ENCODE assay signal across 8 cellular contexts in genomic region chr10:31759124-31759798, GRCh38.
DNase-seq lines count a peak whose midpoint lies in the region; ATAC-seq and TF ChIP-seq lines count a peak whose summit lies in the region.

No MANE protein-coding gene starts in this region.

- peak overlapping the region; percentile 88 for H3K4me3 Mint-ChIP-seq in chondrocyte (ENCODE audit: unreplicated experiment)

- H3K9me3 Mint-ChIP-seq in chondrocyte (ENCODE audit: low read depth), result no peaks in the 10 kb centered on the region

- DNase-seq in chondrocyte (ENCODE audit: low spot score), result no peak
- DNase-seq in stimulated activated CD4-positive, alpha-beta T cell treated with anti-CD3 and anti-CD28 coated beads, Interleukin-4, amount 100 ng/mL, for 4 hours, result peak; percentile 57 to 86

- TF ChIP-seq CTCF in C4-2B (conservative IDR thresholded peaks at IDR 0.05), result no peak
- no peak for TF ChIP-seq CTCF in chondrocyte (IDR thresholded peaks at IDR 0.05)
- no peak for TF ChIP-seq CTCF in liver (IDR thresholded peaks at IDR 0.05; ENCODE audit: low read depth, low read length, missing input control)

- H3K4me1 Mint-ChIP-seq in chondrocyte (ENCODE audit: low read depth), result peaks cover 47% of the 10 kb centered on the region

- peaks cover 3 to 38% (median 27%) of the 10 kb centered on the region in 4 donors for H3K4me1 ChIP-seq in liver (ENCODE audit: control insufficient read depth in 4 of 4, insufficient read depth in 4 of 4, low read length in 3 of 4)

- H3K27me3 ChIP-seq in liver (ENCODE audit: control insufficient read depth in 4 of 4, insufficient read depth in 4 of 4, low read length in 3 of 4), result no peaks in the 10 kb centered on the region

- WGBS in liver, result 1% methylated on average over 36 of the region's 36 CpGs

- H3K27ac Mint-ChIP-seq in chondrocyte (ENCODE audit: unreplicated experiment), result peak overlapping the region; percentile 93

- H3K27ac ChIP-seq in C4-2B (peak overlapping the region; percentile 84), KOPT-K1 (ENCODE audit: low read depth, low read length, poor library complexity, severe bottlenecking) (peak overlapping the region; percentile 71), liver (ENCODE audit: low read depth in 1 of 2, low read length in 2 of 2) (peak overlapping the region; percentile 98 to 99)

- peak; percentile 36 to 37 for ATAC-seq in activated CD4-positive, CD25-positive, alpha-beta regulatory T cell treated with anti-CD3 and anti-CD28 coated beads, Interleukin-2, amount 50 U/mL, for 24 hours
- ATAC-seq in HG03159 (IDR thresholded peaks at IDR 0.05; ENCODE audit: unreplicated experiment) (no peak), HG03469 (IDR thresholded peaks at IDR 0.05; ENCODE audit: unreplicated experiment) (no peak)

- peak; percentile 14 to 24 for TF ChIP-seq RAD21 in liver (IDR thresholded peaks at IDR 0.05)

- no peaks in the 10 kb centered on the region for H3K27me3 Mint-ChIP-seq in chondrocyte (ENCODE audit: low read depth)

- H3K36me3 Mint-ChIP-seq in chondrocyte (ENCODE audit: low read depth), result no peaks in the 10 kb centered on the region

- H3K9ac ChIP-seq in liver (ENCODE audit: low read depth in 1 of 2, low read length in 2 of 2), result peak overlapping the region; percentile 72 to 91

- H3K4me3 ChIP-seq in liver (ENCODE audit: low read depth in 1 of 3, low read length in 3 of 3), result peak overlapping the region; percentile 85 to 97 (median 92)

- H3K36me3 ChIP-seq in KOPT-K1 (ENCODE audit: insufficient read depth, low read length), result no peaks in the 10 kb centered on the region
- no peaks in the 10 kb centered on the region for H3K36me3 ChIP-seq in liver (ENCODE audit: control insufficient read depth in 4 of 4, insufficient read depth in 3 of 4, low read depth in 1 of 4, low read length in 3 of 4)

- no peaks in the 10 kb centered on the region for H3K9me3 ChIP-seq in KOPT-K1 (ENCODE audit: insufficient read depth, low read length, poor library complexity, severe bottlenecking)
- H3K9me3 ChIP-seq in liver (ENCODE audit: control insufficient read depth in 4 of 4, low read length in 3 of 4), result no peaks in the 10 kb centered on the region

TF ChIP-seq in liver, 16 proteins besides CTCF, POLR2A, EP300 and RAD21:
- peak; percentile 18 to 70 for TF ChIP-seq EGR1 (IDR thresholded peaks at IDR 0.05; ENCODE audit: low read depth in 2 of 2)
- peak; percentile 55 for TF ChIP-seq FOXA2 (IDR thresholded peaks at IDR 0.05)
- peak; percentile 90 for TF ChIP-seq NR2F2 (IDR thresholded peaks at IDR 0.05)
- TF ChIP-seq HNF4A (conservative IDR thresholded peaks at IDR 0.05), result peak; percentile 89 to 90
- peak; percentile 49 for TF ChIP-seq TAF1 (conservative IDR thresholded peaks at IDR 0.05)
- TF ChIP-seq GABPA (IDR thresholded peaks at IDR 0.05 in 1 of 2, conservative IDR thresholded peaks at IDR 0.05 in 1 of 2), result no peak
- peak; percentile 13 for TF ChIP-seq FOXA1 (IDR thresholded peaks at IDR 0.05)
- TF ChIP-seq MAX (IDR thresholded peaks at IDR 0.05), result no peak
- peak; percentile 81 for TF ChIP-seq HNF4G (IDR thresholded peaks at IDR 0.05)
- TF ChIP-seq SP1 (IDR thresholded peaks at IDR 0.05), result peak; percentile 74
- no peak for TF ChIP-seq ZBTB33 (IDR thresholded peaks at IDR 0.05)
- TF ChIP-seq YY1 (IDR thresholded peaks at IDR 0.05), result peak; percentile 52
- peak; percentile 21 for TF ChIP-seq ATF3 (IDR thresholded peaks at IDR 0.05)
- TF ChIP-seq RXRA (IDR thresholded peaks at IDR 0.05), result peak; percentile 62 to 78
- no peak for TF ChIP-seq REST (IDR thresholded peaks at IDR 0.05)
- peak in 1 of 2 donors; percentile 75 for TF ChIP-seq JUND (IDR thresholded peaks at IDR 0.05)

Comparison
In these comparisons a context has a peak if more than half of its experiments do, and no peak if none do; other contexts are left out.
1. ATAC-seq: peak in activated CD4-positive, CD25-positive, alpha-beta regulatory T cell treated with anti-CD3 and anti-CD28 coated beads, Interleukin-2, amount 50 U/mL, for 24 hours (2 of 2); none in HG03159 (single experiment) and HG03469 (single experiment).
2. Peak in every context shown above with its lines, with median percentiles within 50 percentile points of each other: H3K27ac ChIP-seq.